Comparison of ENCODE assay signal across 1 cellular context in the genomic region with DNA sequence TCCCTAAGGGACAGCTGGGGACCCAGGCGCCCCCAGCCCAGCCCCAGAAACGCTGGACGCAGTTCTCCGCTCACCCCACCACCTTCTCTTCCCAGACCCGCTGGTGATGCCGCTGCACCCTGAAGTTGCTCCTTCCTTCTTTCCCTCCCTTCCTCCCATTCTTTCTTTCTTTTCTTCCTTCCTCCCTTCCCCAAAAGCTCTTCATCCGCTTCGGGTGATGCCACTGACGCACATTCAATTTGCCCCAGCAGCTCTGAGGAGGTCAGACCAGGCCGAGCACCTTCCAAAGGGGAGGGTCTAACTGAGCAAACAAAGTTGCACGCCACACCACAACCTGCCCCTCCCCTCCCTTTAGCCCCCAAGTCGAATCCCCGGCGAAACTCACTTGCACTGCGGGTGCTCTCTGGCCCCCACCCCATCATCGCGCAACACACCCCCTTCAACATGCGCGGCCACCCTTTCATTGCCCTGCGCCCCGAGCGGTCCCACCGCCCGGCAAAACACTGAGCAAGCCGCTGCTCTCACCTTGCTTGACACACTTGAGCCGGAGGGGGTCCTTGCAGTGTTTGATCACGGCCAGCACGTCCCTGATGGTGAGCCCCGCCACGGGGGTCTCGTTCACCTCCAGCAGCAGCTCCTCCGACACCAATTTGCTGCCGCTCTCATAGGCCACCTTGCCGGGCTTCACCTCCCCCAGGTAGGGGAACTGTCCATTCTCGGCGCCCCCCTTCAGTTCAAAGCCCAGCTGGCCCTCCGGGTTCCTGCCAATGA.
TF ChIP-seq lines count a peak whose summit lies in the region.

No MANE protein-coding gene starts in this region.

TF ChIP-seq in HEK293, 187 proteins besides CTCF, POLR2A, EP300 and RAD21 (continued from another document and continues in another):
- 0 out of 2 replicates have a peak, but pooled peaks have one; percentile 30 for TF ChIP-seq ZXDB (tag by site-specific recombination; IDR thresholded peaks at IDR 0.05)
- no peak for TF ChIP-seq ZNF433 (tag by site-specific recombination; IDR thresholded peaks at IDR 0.05; ENCODE audit: low read depth)
- TF ChIP-seq ZNF600 (tag by site-specific recombination; IDR thresholded peaks at IDR 0.05): no peak
- TF ChIP-seq, protein P1, sequence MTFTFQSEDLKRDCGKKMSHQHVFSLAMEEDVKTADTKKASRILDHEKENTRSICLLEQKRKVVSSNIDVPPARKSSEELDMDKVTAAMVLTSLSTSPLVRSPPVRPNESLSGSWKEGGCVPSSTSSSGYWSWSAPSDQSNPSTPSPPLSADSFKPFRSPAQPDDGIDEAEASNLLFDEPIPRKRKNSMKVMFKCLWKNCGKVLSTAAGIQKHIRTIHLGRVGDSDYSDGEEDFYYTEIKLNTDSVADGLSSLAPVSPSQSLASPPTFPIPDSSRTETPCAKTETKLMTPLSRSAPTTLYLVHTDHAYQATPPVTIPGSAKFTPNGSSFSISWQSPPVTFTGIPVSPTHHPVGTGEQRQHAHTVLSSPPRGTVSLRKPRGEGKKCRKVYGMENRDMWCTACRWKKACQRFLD (tag by site-specific recombination; IDR thresholded peaks at IDR 0.05): no peak
- TF ChIP-seq GLIS1 (tag by site-specific recombination; IDR thresholded peaks at IDR 0.05): peak; percentile 73
- TF ChIP-seq ZNF133 (tag by site-specific recombination; IDR thresholded peaks at IDR 0.05): no peak
- TF ChIP-seq, protein P2, sequence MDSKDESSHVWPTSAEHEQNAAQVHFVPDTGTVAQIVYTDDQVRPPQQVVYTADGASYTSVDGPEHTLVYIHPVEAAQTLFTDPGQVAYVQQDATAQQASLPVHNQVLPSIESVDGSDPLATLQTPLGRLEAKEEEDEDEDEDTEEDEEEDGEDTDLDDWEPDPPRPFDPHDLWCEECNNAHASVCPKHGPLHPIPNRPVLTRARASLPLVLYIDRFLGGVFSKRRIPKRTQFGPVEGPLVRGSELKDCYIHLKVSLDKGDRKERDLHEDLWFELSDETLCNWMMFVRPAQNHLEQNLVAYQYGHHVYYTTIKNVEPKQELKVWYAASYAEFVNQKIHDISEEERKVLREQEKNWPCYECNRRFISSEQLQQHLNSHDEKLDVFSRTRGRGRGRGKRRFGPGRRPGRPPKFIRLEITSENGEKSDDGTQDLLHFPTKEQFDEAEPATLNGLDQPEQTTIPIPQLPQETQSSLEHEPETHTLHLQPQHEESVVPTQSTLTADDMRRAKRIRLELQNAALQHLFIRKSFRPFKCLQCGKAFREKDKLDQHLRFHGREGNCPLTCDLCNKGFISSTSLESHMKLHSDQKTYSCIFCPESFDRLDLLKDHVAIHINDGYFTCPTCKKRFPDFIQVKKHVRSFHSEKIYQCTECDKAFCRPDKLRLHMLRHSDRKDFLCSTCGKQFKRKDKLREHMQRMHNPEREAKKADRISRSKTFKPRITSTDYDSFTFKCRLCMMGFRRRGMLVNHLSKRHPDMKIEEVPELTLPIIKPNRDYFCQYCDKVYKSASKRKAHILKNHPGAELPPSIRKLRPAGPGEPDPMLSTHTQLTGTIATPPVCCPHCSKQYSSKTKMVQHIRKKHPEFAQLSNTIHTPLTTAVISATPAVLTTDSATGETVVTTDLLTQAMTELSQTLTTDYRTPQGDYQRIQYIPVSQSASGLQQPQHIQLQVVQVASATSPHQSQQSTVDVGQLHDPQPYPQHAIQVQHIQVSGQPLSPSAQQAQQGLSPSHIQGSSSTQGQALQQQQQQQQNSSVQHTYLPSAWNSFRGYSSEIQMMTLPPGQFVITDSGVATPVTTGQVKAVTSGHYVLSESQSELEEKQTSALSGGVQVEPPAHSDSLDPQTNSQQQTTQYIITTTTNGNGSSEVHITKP (tag by site-specific recombination; IDR thresholded peaks at IDR 0.05): peak; percentile 73; the same call in 1 of the 2 replicates
- no peak for TF ChIP-seq ZNF624 (tag by site-specific recombination; IDR thresholded peaks at IDR 0.05)
- TF ChIP-seq ZNF214 (tag by site-specific recombination; IDR thresholded peaks at IDR 0.05; ENCODE audit: borderline replicate concordance): no peak
- TF ChIP-seq KLF1 (tag by site-specific recombination; IDR thresholded peaks at IDR 0.05): no peak
- no peak for TF ChIP-seq ZNF211 (tag by site-specific recombination; IDR thresholded peaks at IDR 0.05; ENCODE audit: low read depth)
- no peak for TF ChIP-seq ZNF132 (tag by site-specific recombination; IDR thresholded peaks at IDR 0.05; ENCODE audit: borderline replicate concordance)
- no peak for TF ChIP-seq ZFP41 (tag by site-specific recombination; IDR thresholded peaks at IDR 0.05; ENCODE audit: borderline replicate concordance)
- TF ChIP-seq, protein P3, sequence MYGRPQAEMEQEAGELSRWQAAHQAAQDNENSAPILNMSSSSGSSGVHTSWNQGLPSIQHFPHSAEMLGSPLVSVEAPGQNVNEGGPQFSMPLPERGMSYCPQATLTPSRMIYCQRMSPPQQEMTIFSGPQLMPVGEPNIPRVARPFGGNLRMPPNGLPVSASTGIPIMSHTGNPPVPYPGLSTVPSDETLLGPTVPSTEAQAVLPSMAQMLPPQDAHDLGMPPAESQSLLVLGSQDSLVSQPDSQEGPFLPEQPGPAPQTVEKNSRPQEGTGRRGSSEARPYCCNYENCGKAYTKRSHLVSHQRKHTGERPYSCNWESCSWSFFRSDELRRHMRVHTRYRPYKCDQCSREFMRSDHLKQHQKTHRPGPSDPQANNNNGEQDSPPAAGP (tag by site-specific recombination; IDR thresholded peaks at IDR 0.05): no peak
- TF ChIP-seq ZNF174 (tag by site-specific recombination; IDR thresholded peaks at IDR 0.05): no peak
- TF ChIP-seq ZNF341 (tag by site-specific recombination; IDR thresholded peaks at IDR 0.05; ENCODE audit: low read depth): no peak
- peak; percentile 76 for TF ChIP-seq GLIS2 (tag by site-specific recombination; IDR thresholded peaks at IDR 0.05)
- no peak for TF ChIP-seq ZNF792 (tag by site-specific recombination; IDR thresholded peaks at IDR 0.05)
- TF ChIP-seq ZNF510 (tag by site-specific recombination; IDR thresholded peaks at IDR 0.05; ENCODE audit: insufficient replicate concordance): no peak
- no peak for TF ChIP-seq ZNF112 (tag by site-specific recombination; IDR thresholded peaks at IDR 0.05)
- TF ChIP-seq KLF8 (tag by site-specific recombination; IDR thresholded peaks at IDR 0.05): 0 out of 2 replicates have a peak, but pooled peaks have one; percentile 7
- TF ChIP-seq FEZF1 (tag by site-specific recombination; IDR thresholded peaks at IDR 0.05): no peak
- no peak for TF ChIP-seq ZNF16 (tag by site-specific recombination; IDR thresholded peaks at IDR 0.05; ENCODE audit: low read depth)
- no peak for TF ChIP-seq MYNN (tag by site-specific recombination; IDR thresholded peaks at IDR 0.05; ENCODE audit: borderline replicate concordance)
- TF ChIP-seq ZNF791 (tag by site-specific recombination; IDR thresholded peaks at IDR 0.05): no peak
- TF ChIP-seq, protein P4, sequence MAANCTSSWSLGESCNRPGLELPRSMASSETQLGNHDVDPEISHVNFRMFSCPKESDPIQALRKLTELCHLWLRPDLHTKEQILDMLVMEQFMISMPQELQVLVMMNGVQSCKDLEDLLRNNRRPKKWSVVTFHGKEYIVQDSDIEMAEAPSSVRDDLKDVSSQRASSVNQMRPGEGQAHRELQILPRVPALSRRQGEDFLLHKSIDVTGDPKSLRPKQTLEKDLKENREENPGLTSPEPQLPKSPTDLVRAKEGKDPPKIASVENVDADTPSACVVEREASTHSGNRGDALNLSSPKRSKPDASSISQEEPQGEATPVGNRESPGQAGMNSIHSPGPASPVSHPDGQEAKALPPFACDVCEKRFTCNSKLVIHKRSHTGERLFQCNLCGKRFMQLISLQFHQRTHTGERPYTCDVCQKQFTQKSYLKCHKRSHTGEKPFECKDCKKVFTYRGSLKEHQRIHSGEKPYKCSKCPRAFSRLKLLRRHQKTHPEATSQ (tag by site-specific recombination; IDR thresholded peaks at IDR 0.05): no peak
- TF ChIP-seq ZNF843 (tag by site-specific recombination; IDR thresholded peaks at IDR 0.05): no peak
- TF ChIP-seq, protein P5, sequence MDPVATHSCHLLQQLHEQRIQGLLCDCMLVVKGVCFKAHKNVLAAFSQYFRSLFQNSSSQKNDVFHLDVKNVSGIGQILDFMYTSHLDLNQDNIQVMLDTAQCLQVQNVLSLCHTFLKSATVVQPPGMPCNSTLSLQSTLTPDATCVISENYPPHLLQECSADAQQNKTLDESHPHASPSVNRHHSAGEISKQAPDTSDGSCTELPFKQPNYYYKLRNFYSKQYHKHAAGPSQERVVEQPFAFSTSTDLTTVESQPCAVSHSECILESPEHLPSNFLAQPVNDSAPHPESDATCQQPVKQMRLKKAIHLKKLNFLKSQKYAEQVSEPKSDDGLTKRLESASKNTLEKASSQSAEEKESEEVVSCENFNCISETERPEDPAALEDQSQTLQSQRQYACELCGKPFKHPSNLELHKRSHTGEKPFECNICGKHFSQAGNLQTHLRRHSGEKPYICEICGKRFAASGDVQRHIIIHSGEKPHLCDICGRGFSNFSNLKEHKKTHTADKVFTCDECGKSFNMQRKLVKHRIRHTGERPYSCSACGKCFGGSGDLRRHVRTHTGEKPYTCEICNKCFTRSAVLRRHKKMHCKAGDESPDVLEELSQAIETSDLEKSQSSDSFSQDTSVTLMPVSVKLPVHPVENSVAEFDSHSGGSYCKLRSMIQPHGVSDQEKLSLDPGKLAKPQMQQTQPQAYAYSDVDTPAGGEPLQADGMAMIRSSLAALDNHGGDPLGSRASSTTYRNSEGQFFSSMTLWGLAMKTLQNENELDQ (tag by site-specific recombination; IDR thresholded peaks at IDR 0.05; ENCODE audit: low read depth): no peak
- peak; percentile 47; the same call in 1 of the 2 replicates for TF ChIP-seq WT1 (tag by site-specific recombination; IDR thresholded peaks at IDR 0.05)
- TF ChIP-seq, protein P6, sequence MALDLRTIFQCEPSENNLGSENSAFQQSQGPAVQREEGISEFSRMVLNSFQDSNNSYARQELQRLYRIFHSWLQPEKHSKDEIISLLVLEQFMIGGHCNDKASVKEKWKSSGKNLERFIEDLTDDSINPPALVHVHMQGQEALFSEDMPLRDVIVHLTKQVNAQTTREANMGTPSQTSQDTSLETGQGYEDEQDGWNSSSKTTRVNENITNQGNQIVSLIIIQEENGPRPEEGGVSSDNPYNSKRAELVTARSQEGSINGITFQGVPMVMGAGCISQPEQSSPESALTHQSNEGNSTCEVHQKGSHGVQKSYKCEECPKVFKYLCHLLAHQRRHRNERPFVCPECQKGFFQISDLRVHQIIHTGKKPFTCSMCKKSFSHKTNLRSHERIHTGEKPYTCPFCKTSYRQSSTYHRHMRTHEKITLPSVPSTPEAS (tag by site-specific recombination; IDR thresholded peaks at IDR 0.05): no peak
- TF ChIP-seq ZSCAN16 (tag by site-specific recombination; IDR thresholded peaks at IDR 0.05): no peak
- TF ChIP-seq ZNF529 (tag by site-specific recombination; IDR thresholded peaks at IDR 0.05; ENCODE audit: insufficient replicate concordance): no peak
- TF ChIP-seq REPIN1 (tag by site-specific recombination; IDR thresholded peaks at IDR 0.05; ENCODE audit: low read depth): no peak
- TF ChIP-seq, protein P7, sequence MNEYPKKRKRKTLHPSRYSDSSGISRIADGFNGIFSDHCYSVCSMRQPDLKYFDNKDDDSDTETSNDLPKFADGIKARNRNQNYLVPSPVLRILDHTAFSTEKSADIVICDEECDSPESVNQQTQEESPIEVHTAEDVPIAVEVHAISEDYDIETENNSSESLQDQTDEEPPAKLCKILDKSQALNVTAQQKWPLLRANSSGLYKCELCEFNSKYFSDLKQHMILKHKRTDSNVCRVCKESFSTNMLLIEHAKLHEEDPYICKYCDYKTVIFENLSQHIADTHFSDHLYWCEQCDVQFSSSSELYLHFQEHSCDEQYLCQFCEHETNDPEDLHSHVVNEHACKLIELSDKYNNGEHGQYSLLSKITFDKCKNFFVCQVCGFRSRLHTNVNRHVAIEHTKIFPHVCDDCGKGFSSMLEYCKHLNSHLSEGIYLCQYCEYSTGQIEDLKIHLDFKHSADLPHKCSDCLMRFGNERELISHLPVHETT (tag by site-specific recombination; IDR thresholded peaks at IDR 0.05): 0 out of 2 replicates have a peak, but pooled peaks have one; percentile 6
- no peak for TF ChIP-seq ZNF350 (tag by site-specific recombination; IDR thresholded peaks at IDR 0.05)
- no peak for TF ChIP-seq ZNF138 (tag by site-specific recombination; IDR thresholded peaks at IDR 0.05; ENCODE audit: borderline replicate concordance)
- TF ChIP-seq GFI1B (tag by site-specific recombination; IDR thresholded peaks at IDR 0.05): no peak
- no peak for TF ChIP-seq ZNF10 (tag by site-specific recombination; IDR thresholded peaks at IDR 0.05)
- TF ChIP-seq ZNF707 (tag by site-specific recombination; IDR thresholded peaks at IDR 0.05): no peak
- TF ChIP-seq YY1 (tag by site-specific recombination; IDR thresholded peaks at IDR 0.05): no peak
- 0 out of 2 replicates have a peak, but pooled peaks have one; percentile 4 for TF ChIP-seq KLF16 (tag by site-specific recombination; IDR thresholded peaks at IDR 0.05)
- TF ChIP-seq, protein P8, sequence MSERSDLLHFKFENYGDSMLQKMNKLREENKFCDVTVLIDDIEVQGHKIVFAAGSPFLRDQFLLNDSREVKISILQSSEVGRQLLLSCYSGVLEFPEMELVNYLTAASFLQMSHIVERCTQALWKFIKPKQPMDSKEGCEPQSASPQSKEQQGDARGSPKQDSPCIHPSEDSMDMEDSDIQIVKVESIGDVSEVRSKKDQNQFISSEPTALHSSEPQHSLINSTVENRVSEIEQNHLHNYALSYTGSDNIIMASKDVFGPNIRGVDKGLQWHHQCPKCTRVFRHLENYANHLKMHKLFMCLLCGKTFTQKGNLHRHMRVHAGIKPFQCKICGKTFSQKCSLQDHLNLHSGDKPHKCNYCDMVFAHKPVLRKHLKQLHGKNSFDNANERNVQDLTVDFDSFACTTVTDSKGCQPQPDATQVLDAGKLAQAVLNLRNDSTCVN (tag by site-specific recombination; optimal IDR thresholded peaks at IDR 0.05): peak; percentile 39
- no peak for TF ChIP-seq ZNF354C (tag by site-specific recombination; IDR thresholded peaks at IDR 0.05; ENCODE audit: borderline replicate concordance, low read depth)
- no peak for TF ChIP-seq ZNF48 (tag by site-specific recombination; IDR thresholded peaks at IDR 0.05)
- TF ChIP-seq ZBTB1 (tag by site-specific recombination; IDR thresholded peaks at IDR 0.05): no peak
- no peak for TF ChIP-seq ZNF140 (tag by site-specific recombination; IDR thresholded peaks at IDR 0.05)
- 0 out of 2 replicates have a peak, but pooled peaks have one; percentile 40 for TF ChIP-seq ZNF423 (tag by site-specific recombination; IDR thresholded peaks at IDR 0.05)
- no peak for TF ChIP-seq HOXD13 (CRISPR knock-in tag; IDR thresholded peaks at IDR 0.05; ENCODE audit: borderline replicate concordance)
- TF ChIP-seq ZNF548 (tag by site-specific recombination; IDR thresholded peaks at IDR 0.05): no peak
- TF ChIP-seq MZF1 (tag by site-specific recombination; IDR thresholded peaks at IDR 0.05; ENCODE audit: borderline replicate concordance): no peak
- TF ChIP-seq ZNF223 (tag by site-specific recombination; IDR thresholded peaks at IDR 0.05): no peak
- no peak for TF ChIP-seq ZNF660 (tag by site-specific recombination; IDR thresholded peaks at IDR 0.05)
- TF ChIP-seq ZNF585B (tag by site-specific recombination; IDR thresholded peaks at IDR 0.05): no peak
